ENCODE assay signal across 31 cellular contexts in genomic region chr6:165298426-165298825, GRCh38. TPM values are rescaled to one million over a fixed set of nuclear protein-coding genes. Genes with fewer than 3 reads are reported as not detected.
"Had no signal": no experiment of that assay in that cellular context is flagged by ENCODE, and none has a peak within 500 bp of the region (broad histone marks: within the 10 kb centered on the region; RNA-seq: fewer than 3 reads in every experiment).

No MANE protein-coding gene starts in this region.

- H3K27me3 ChIP-seq: esophagus muscularis mucosa, heart right ventricle, left lung, neural progenitor cell, right atrium auricular region, sigmoid colon, tibial nerve, vagina had no signal

- DNase-seq: cortex of kidney; effector CD4-positive, alpha-beta T cell; foreskin melanocyte; glutamatergic neuron; heart right ventricle; hippocampal formation; left cardiac atrium; mesenchymal stem cell; mucosa of descending colon; naive B cell; nucleus accumbens; sigmoid colon; stimulated activated CD4-positive, alpha-beta T cell treated with anti-CD3 and anti-CD28 coated beads, Interleukin-2, amount 100 ng/mL, for 24 hours; stimulated activated CD4-positive, alpha-beta T cell treated with anti-CD3 and anti-CD28 coated beads, Interleukin-4, amount 100 ng/mL, for 24 hours; stimulated activated naive CD8-positive, alpha-beta T cell treated with anti-CD3 and anti-CD28 coated beads, Interleukin-15, Interleukin-2, amounts not matched to agents 100 U/mL and 50 U/mL, for 24 hours; substantia nigra had no signal

- H3K27ac ChIP-seq: esophagus muscularis mucosa, heart right ventricle, left lung, neural progenitor cell, prostate gland, right atrium auricular region, sigmoid colon, thoracic aorta, tibial nerve, vagina had no signal

- H3K36me3 ChIP-seq: esophagus muscularis mucosa, heart right ventricle, left lung, neural progenitor cell, prostate gland, right atrium auricular region, sigmoid colon, thoracic aorta, tibial nerve, vagina had no signal

- H3K9ac ChIP-seq: neural progenitor cell had no signal

- H2AFZ ChIP-seq: neural progenitor cell had no signal

- H3K4me3 ChIP-seq: esophagus muscularis mucosa, heart right ventricle, left lung, mucosa of descending colon, neural progenitor cell, prostate gland, right atrium auricular region, sigmoid colon, thoracic aorta, tibial nerve, vagina had no signal

- H3K4me2 ChIP-seq: neural progenitor cell had no signal

- H3K9me3 ChIP-seq: esophagus muscularis mucosa, prostate gland, right atrium auricular region, thoracic aorta, tibial nerve, vagina had no signal

- H3K4me1 ChIP-seq: esophagus muscularis mucosa, heart right ventricle, left lung, prostate gland, right atrium auricular region, sigmoid colon, tibial nerve, vagina had no signal

RNA-seq across cellular contexts. Expression of gene C6orf118, which starts 11.0 kb away (rescaled TPM):
- total RNA-seq: dermis microvascular lymphatic vessel endothelial cell, epithelial cell of proximal tubule, heart right ventricle, left cardiac atrium, lower leg skin, lung microvascular endothelial cell, osteocyte, right atrium auricular region, sigmoid colon, skeletal muscle tissue, thoracic aorta, tibial nerve, ureter, vagina had no signal
- polyA plus RNA-seq: sigmoid colon had no signal
